ENCODE assay signal across 8 cellular contexts in genomic region chr4:26141916-26142638, GRCh38.
DNase-seq lines count a peak whose midpoint lies in the region; TF ChIP-seq lines count a peak whose summit lies in the region.

No MANE protein-coding gene starts in this region.

- H4K91ac ChIP-seq in mesenchymal stem cell (ENCODE audit: low read length): peak overlapping the region; percentile 79

- no peaks in the 10 kb centered on the region for H3K9me3 ChIP-seq in CD4-positive, alpha-beta memory T cell (ENCODE audit: control insufficient read depth in 1 of 2, low read length in 2 of 2)
- H3K9me3 ChIP-seq in HEK293 (ENCODE audit: control insufficient read depth, insufficient read depth, low read depth, low read length) (no peaks in the 10 kb centered on the region), mesenchymal stem cell (ENCODE audit: control insufficient read depth, low read length) (no peaks in the 10 kb centered on the region)

- no peaks in the 10 kb centered on the region for H3K27me3 ChIP-seq in CD4-positive, alpha-beta memory T cell (ENCODE audit: insufficient read depth, low read length)
- no peaks in the 10 kb centered on the region for H3K27me3 ChIP-seq in mesenchymal stem cell (ENCODE audit: control insufficient read depth in 1 of 2, insufficient read depth in 1 of 2, low read length in 2 of 2)

- no peak overlapping the region for H3K4me3 Mint-ChIP-seq in CD4-positive, alpha-beta memory T cell
- peak overlapping the region; percentile 3 for H3K4me3 Mint-ChIP-seq in activated T-helper 1 cell treated with anti-CD3 and anti-CD28 coated beads, Interleukin-12 subunit alpha, Interleukin-12 subunit beta, Interleukin-2, Interleukin-4 antibody, amounts not matched to agents 30 ng/mL and 10 ng/mL and 1 ng/mL, durations not matched to agents 14 hours and 24 hours and 36 hours

- CTCF ChIA-PET in CD4-positive, alpha-beta memory T cell (lab: Charles Lee; ENCODE audit: partially characterized antibody): interaction anchor here (0.9 to 1.2 kb wide), 2 partner anchors 8 to 20 kb away, joined by 3 to 4 read pairs; no protein-coding TSS in a partner anchor
- CTCF ChIA-PET in HEK293 (lab: Yijun Ruan, JAX): interaction anchor here (0.7 to 0.8 kb wide), 2 partner anchors 19 to 33 kb away, joined by 3 read pairs; no protein-coding TSS in a partner anchor

- peak overlapping the region; percentile 27 to 63 for H2BK12ac ChIP-seq in mesenchymal stem cell (ENCODE audit: low read length in 2 of 2)

- peaks cover 0 to 2% of the 10 kb centered on the region in 2 donors for H3K27me3 Mint-ChIP-seq in CD4-positive, alpha-beta memory T cell
- no peaks in the 10 kb centered on the region for H3K27me3 Mint-ChIP-seq in activated T-helper 1 cell treated with anti-CD3 and anti-CD28 coated beads, Interleukin-12 subunit alpha, Interleukin-12 subunit beta, Interleukin-2, Interleukin-4 antibody, amounts not matched to agents 30 ng/mL and 10 ng/mL and 1 ng/mL, durations not matched to agents 14 hours and 24 hours and 36 hours (ENCODE audit: insufficient read depth)

- H3K4me1 ChIP-seq in CD4-positive, alpha-beta memory T cell (ENCODE audit: insufficient read depth, low read length): no peaks in the 10 kb centered on the region
- peaks cover 16% of the 10 kb centered on the region for H3K4me1 ChIP-seq in HEK293 (ENCODE audit: control insufficient read depth, insufficient read depth, low read length)
- H3K4me1 ChIP-seq in mesenchymal stem cell (ENCODE audit: control insufficient read depth, insufficient read depth, low read depth, low read length): peaks cover 20% of the 10 kb centered on the region

- H3K36me3 Mint-ChIP-seq in CD4-positive, alpha-beta memory T cell: no peaks in the 10 kb centered on the region
- H3K36me3 Mint-ChIP-seq in activated T-helper 1 cell treated with anti-CD3 and anti-CD28 coated beads, Interleukin-12 subunit alpha, Interleukin-12 subunit beta, Interleukin-2, Interleukin-4 antibody, amounts not matched to agents 30 ng/mL and 10 ng/mL and 1 ng/mL, durations not matched to agents 14 hours and 24 hours and 36 hours (ENCODE audit: low read depth): peaks cover 17% of the 10 kb centered on the region

- intact Hi-C loops in CD4-positive, alpha-beta memory T cell (cut with micrococcal nuclease): no loop called here
- intact Hi-C loops in activated T-helper 1 cell treated with anti-CD3 and anti-CD28 coated beads, Interleukin-12 subunit alpha, Interleukin-12 subunit beta, Interleukin-2, Interleukin-4 antibody, amounts not matched to agents 30 ng/mL and 10 ng/mL and 1 ng/mL, durations not matched to agents 14 hours and 24 hours and 36 hours (cut with micrococcal nuclease): loop anchor here (5.0 kb wide), 1 partner anchor 155 kb away; no protein-coding TSS in a partner anchor

- H3K79me1 ChIP-seq in mesenchymal stem cell (replicated peaks; ENCODE audit: low read length, poor library complexity, severe bottlenecking): no peaks in the 10 kb centered on the region

- peak overlapping the region in 1 of 2 experiments; percentile 19 for H3K4ac ChIP-seq in mesenchymal stem cell (ENCODE audit: low read depth in 1 of 2, low read length in 2 of 2)

- no peak overlapping the region for H3K4me3 ChIP-seq in CD4-positive, alpha-beta memory T cell (ENCODE audit: low read length in 2 of 2)
- H3K4me3 ChIP-seq in HEK293 (ENCODE audit: low read depth, low read length) (no peak overlapping the region), mesenchymal stem cell (ENCODE audit: insufficient read depth in 1 of 2, low read depth in 1 of 2, low read length in 2 of 2) (no peak overlapping the region)

- no peak overlapping the region for H3K4me2 ChIP-seq in mesenchymal stem cell (ENCODE audit: low read length, poor library complexity, severe bottlenecking)

- H2BK5ac ChIP-seq in mesenchymal stem cell (ENCODE audit: low read depth, low read length, poor library complexity, severe bottlenecking): peak overlapping the region; percentile 11

- H3K9ac ChIP-seq in mesenchymal stem cell (ENCODE audit: low read length): peak overlapping the region; percentile 19

- H3K14ac ChIP-seq in mesenchymal stem cell (ENCODE audit: low read length in 2 of 2): no peak overlapping the region

- H2AFZ ChIP-seq in mesenchymal stem cell (ENCODE audit: low read depth, low read length): no peak overlapping the region

- peaks cover 4 to 28% (median 12%) of the 10 kb centered on the region in 4 donors for H3K4me1 Mint-ChIP-seq in CD4-positive, alpha-beta memory T cell
- peaks cover 67% of the 10 kb centered on the region for H3K4me1 Mint-ChIP-seq in activated T-helper 1 cell treated with anti-CD3 and anti-CD28 coated beads, Interleukin-12 subunit alpha, Interleukin-12 subunit beta, Interleukin-2, Interleukin-4 antibody, amounts not matched to agents 30 ng/mL and 10 ng/mL and 1 ng/mL, durations not matched to agents 14 hours and 24 hours and 36 hours (ENCODE audit: low read depth)

- DNase-seq in CD4-positive, alpha-beta memory T cell: peak in 2 of 5 donors; percentile 11 to 21
- no peak for DNase-seq in activated T-helper 1 cell treated with anti-CD3 and anti-CD28 coated beads, Interleukin-12 subunit alpha, Interleukin-12 subunit beta, Interleukin-2, Interleukin-4 antibody, amounts not matched to agents 30 ng/mL and 10 ng/mL and 1 ng/mL, durations not matched to agents 14 hours and 24 hours and 36 hours (ENCODE audit: low spot score)
- peak; percentile 89 for DNase-seq in mesenchymal stem cell
- no peak for DNase-seq in NCI-H748 treated with DMSO at 0.1 percent for 48 hours (lab: John Stamatoyannopoulos, UW)
- DNase-seq in NCI-H1092 treated with DMSO at 0.1 percent for 48 hours (lab: John Stamatoyannopoulos, UW): no peak
- DNase-seq in NCI-H2227 (lab: John Stamatoyannopoulos, UW; ENCODE audit: unreplicated experiment): no peak
- no peak for DNase-seq in SK-N-DZ (ENCODE audit: low spot score)

- 33% methylated on average over 8 of the region's 8 CpGs for WGBS in mesenchymal stem cell

- POLR2A ChIA-PET in CD4-positive, alpha-beta memory T cell (lab: Charles Lee; ENCODE audit: partially characterized antibody): no interaction called here
- POLR2A ChIA-PET in HEK293 (lab: Yijun Ruan, JAX): no interaction called here

- no peak overlapping the region for H3K27ac ChIP-seq in CD4-positive, alpha-beta memory T cell (ENCODE audit: low read depth, low read length)
- H3K27ac ChIP-seq in HEK293 (ENCODE audit: extremely low read depth, low read depth, low read length) (peak overlapping the region; percentile 51), mesenchymal stem cell (ENCODE audit: low read length, poor library complexity, severe bottlenecking) (peak overlapping the region; percentile 57)

- peak overlapping the region; percentile 29 to 60 for H3K18ac ChIP-seq in mesenchymal stem cell (ENCODE audit: low read depth in 1 of 2, low read length in 2 of 2)

- H2AK5ac ChIP-seq in mesenchymal stem cell (ENCODE audit: low read length, severe bottlenecking): no peak overlapping the region

- H3K27ac Mint-ChIP-seq in CD4-positive, alpha-beta memory T cell: peak overlapping the region in 5 of 7 donors; percentile 6 to 92 (median 37)
- peak overlapping the region; percentile 78 for H3K27ac Mint-ChIP-seq in activated T-helper 1 cell treated with anti-CD3 and anti-CD28 coated beads, Interleukin-12 subunit alpha, Interleukin-12 subunit beta, Interleukin-2, Interleukin-4 antibody, amounts not matched to agents 30 ng/mL and 10 ng/mL and 1 ng/mL, durations not matched to agents 14 hours and 24 hours and 36 hours

- peak overlapping the region; percentile 54 for H2BK120ac ChIP-seq in mesenchymal stem cell (ENCODE audit: low read depth, low read length)

- no peak for TF ChIP-seq CTCF in HEK293 (tag by site-specific recombination; IDR thresholded peaks at IDR 0.05)

- H3K36me3 ChIP-seq in CD4-positive, alpha-beta memory T cell (ENCODE audit: insufficient read depth, low read length): no peaks in the 10 kb centered on the region
- H3K36me3 ChIP-seq in HEK293 (ENCODE audit: control insufficient read depth in 2 of 2, insufficient read depth in 1 of 2, low read length in 2 of 2) (no peaks in the 10 kb centered on the region), mesenchymal stem cell (ENCODE audit: control insufficient read depth in 1 of 2, insufficient read depth in 2 of 2, low read depth in 1 of 2, low read length in 2 of 2) (no peaks in the 10 kb centered on the region)

- no peak overlapping the region for H3K23ac ChIP-seq in mesenchymal stem cell (ENCODE audit: low read length in 2 of 2)

- no peak overlapping the region for H2BK15ac ChIP-seq in mesenchymal stem cell (ENCODE audit: low read depth, poor library complexity, severe bottlenecking)

- H4K8ac ChIP-seq in mesenchymal stem cell (ENCODE audit: low read length): peak overlapping the region; percentile 90

- peaks cover 0 to 2% (median 0%) of the 10 kb centered on the region in 8 donors for H3K9me3 Mint-ChIP-seq in CD4-positive, alpha-beta memory T cell
- peaks cover 28% of the 10 kb centered on the region for H3K9me3 Mint-ChIP-seq in activated T-helper 1 cell treated with anti-CD3 and anti-CD28 coated beads, Interleukin-12 subunit alpha, Interleukin-12 subunit beta, Interleukin-2, Interleukin-4 antibody, amounts not matched to agents 30 ng/mL and 10 ng/mL and 1 ng/mL, durations not matched to agents 14 hours and 24 hours and 36 hours

TF ChIP-seq in HEK293, 187 proteins besides CTCF, POLR2A, EP300 and RAD21:
- 0 out of 2 replicates have a peak, but pooled peaks have one; percentile 14 for TF ChIP-seq ZBTB20 (tag by site-specific recombination; IDR thresholded peaks at IDR 0.05)
- 0 out of 2 replicates have a peak, but pooled peaks have one; percentile 50 for TF ChIP-seq ZNF561 (tag by site-specific recombination; IDR thresholded peaks at IDR 0.05; ENCODE audit: borderline replicate concordance)
- TF ChIP-seq MYNN (tag by site-specific recombination; IDR thresholded peaks at IDR 0.05; ENCODE audit: borderline replicate concordance): no peak
- TF ChIP-seq SP2 (tag by site-specific recombination; IDR thresholded peaks at IDR 0.05): no peak
- TF ChIP-seq ZNF133 (tag by site-specific recombination; IDR thresholded peaks at IDR 0.05): peak; percentile 91
- TF ChIP-seq ZNF423 (tag by site-specific recombination; IDR thresholded peaks at IDR 0.05): no peak
TF ChIP-seq in HEK293: peak in this region for 3.
